18 cellular contexts compared by ENCODE assay signal in the genomic region with DNA sequence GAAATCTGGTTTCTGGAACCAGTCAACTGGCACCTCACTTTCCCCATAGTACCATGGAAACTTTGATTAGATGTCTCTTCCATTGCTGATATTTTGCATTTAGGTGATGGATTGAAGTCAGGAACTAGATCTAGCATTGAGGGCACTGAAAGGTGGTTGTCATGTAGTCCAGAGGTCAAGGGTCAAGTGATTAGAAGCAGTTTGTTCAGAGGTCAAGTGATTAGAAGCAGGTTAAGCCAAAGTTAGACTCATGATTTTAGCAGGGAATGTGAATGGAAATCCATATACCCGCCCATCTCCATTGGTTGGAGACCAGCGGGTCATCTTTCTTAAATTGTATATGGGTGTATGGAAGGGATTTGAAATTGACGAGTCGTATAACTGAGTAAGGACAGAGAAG. TPM values are rescaled to one million over a fixed set of nuclear protein-coding genes. Genes with fewer than 3 reads are reported as not detected.
A peak's percentile ranks its signal among the peaks of the same experiment; 100 is the strongest.
DNase-seq lines count a peak whose midpoint lies in the region; ATAC-seq, FAIRE-seq and TF ChIP-seq lines count a peak whose summit lies in the region.
"Had no signal": no experiment of that assay in that cellular context is flagged by ENCODE, and none has a peak within 500 bp of the region (broad histone marks: within the 10 kb centered on the region; RNA-seq: fewer than 3 reads in every experiment).

No MANE protein-coding gene starts in this region.

- WGBS in heart left ventricle, 4 donors: 92 to 96% (median 94%) methylated on average over 4 of the region's 4 CpGs

- H3K9ac ChIP-seq in keratinocyte (ENCODE audit: control insufficient read depth, extremely low read depth, insufficient read depth, low read length): no peak overlapping the region

- peak overlapping the region; percentile 81 for H3K27ac ChIP-seq in cardiac muscle cell
- no peak overlapping the region for H3K27ac ChIP-seq in heart left ventricle
- no peak overlapping the region for H3K27ac ChIP-seq in keratinocyte (ENCODE audit: control insufficient read depth, insufficient read depth, low read length)
- H3K27ac ChIP-seq: 22Rv1 had no signal

- DNase-seq in cardiac muscle cell (ENCODE audit: low read depth in 1 of 2, low spot score in 1 of 2): no peak
- DNase-seq in heart left ventricle: no peak
- DNase-seq in keratinocyte (ENCODE audit: low read depth, low spot score): no peak
- DNase-seq in neural crest cell (ENCODE audit: low read depth, low spot score): no peak
- no peak for DNase-seq in SHP77 (lab: John Stamatoyannopoulos, UW)
- no peak for DNase-seq in HPDE6-E6E7 (ENCODE audit: extremely low spot score)
- DNase-seq in KBM-7: no peak
- DNase-seq: CD8-positive, alpha-beta T cell; COR-L47; DND-41; GDM1; HCEC 1CT; HFFc6 had no signal

- dilution Hi-C loops in keratinocyte (cut with MboI; ENCODE audit: extremely low pct_ligation_motif_present, low sequenced_read_pairs): no loop called here

- H2AFZ ChIP-seq in keratinocyte (ENCODE audit: control insufficient read depth, low read length): no peak overlapping the region

- peaks cover 13% of the 10 kb centered on the region for H3K36me3 Mint-ChIP-seq in neural crest cell (ENCODE audit: low read depth)

- H3K27me3 ChIP-seq in cardiac muscle cell (no peaks in the 10 kb centered on the region), heart left ventricle (no peaks in the 10 kb centered on the region), keratinocyte (ENCODE audit: control insufficient read depth, extremely low read depth, insufficient read depth, low read length) (no peaks in the 10 kb centered on the region)

- H3K4me3 ChIP-seq in cardiac muscle cell: no peak overlapping the region
- H3K4me3 ChIP-seq in heart left ventricle: no peak overlapping the region
- no peak overlapping the region for H3K4me3 ChIP-seq in keratinocyte (ENCODE audit: control insufficient read depth in 2 of 3, extremely low read depth in 1 of 3, insufficient read depth in 2 of 3, low read depth in 1 of 3, low read length in 3 of 3)

- no peaks in the 10 kb centered on the region for H3K9me1 ChIP-seq in keratinocyte (ENCODE audit: control insufficient read depth, extremely low read depth, insufficient read depth, low read length)

- peaks cover 7% of the 10 kb centered on the region for H3K9me3 Mint-ChIP-seq in neural crest cell
- H3K9me3 Mint-ChIP-seq: CD8-positive, alpha-beta T cell; HFFc6 had no signal

- intact Hi-C loops in heart left ventricle (cut with DNase I): no loop called here

- no peaks in the 10 kb centered on the region for H4K20me1 ChIP-seq in keratinocyte (ENCODE audit: control insufficient read depth, extremely low read depth, insufficient read depth, low read length)

- in situ Hi-C loops in KBM-7 (cut with MboI; ENCODE audit: low pct_unique_long_range_greater_than_20kb, low sequenced_read_pairs): no loop called here

- H3K4me3 Mint-ChIP-seq in neural crest cell: no peak overlapping the region
- H3K4me3 Mint-ChIP-seq: CD14-positive monocyte; CD8-positive, alpha-beta T cell; HFFc6 had no signal

- ATAC-seq in heart left ventricle: no peak
- ATAC-seq in GM18498 (IDR thresholded peaks at IDR 0.05; ENCODE audit: unreplicated experiment): no peak
- ATAC-seq: CD8-positive, alpha-beta T cell had no signal

- no peak for TF ChIP-seq POLR2A in heart left ventricle (IDR thresholded peaks at IDR 0.05)

- H3K9me3 ChIP-seq in cardiac muscle cell (ENCODE audit: low read depth): no peaks in the 10 kb centered on the region
- no peaks in the 10 kb centered on the region for H3K9me3 ChIP-seq in heart left ventricle
- H3K9me3 ChIP-seq in keratinocyte (ENCODE audit: control insufficient read depth, low read depth, low read length): no peaks in the 10 kb centered on the region

- FAIRE-seq in keratinocyte (lab: Jason Lieb, UNC): peak; percentile 26
- FAIRE-seq: D721Med, HTR-8/SVneo had no signal

- H3K27ac Mint-ChIP-seq in neural crest cell (ENCODE audit: unreplicated experiment): peak overlapping the region; percentile 44
- H3K27ac Mint-ChIP-seq: CD14-positive monocyte; CD8-positive, alpha-beta T cell; HFFc6 had no signal

- H3K4me1 Mint-ChIP-seq in neural crest cell: peaks cover 14% of the 10 kb centered on the region

- H3K27me3 Mint-ChIP-seq in neural crest cell (ENCODE audit: low read depth): no peaks in the 10 kb centered on the region

- H3K79me2 ChIP-seq in keratinocyte (ENCODE audit: control insufficient read depth, insufficient read depth, low read length): no peaks in the 10 kb centered on the region

- H3K36me3 ChIP-seq in cardiac muscle cell (no peaks in the 10 kb centered on the region), heart left ventricle (no peaks in the 10 kb centered on the region), keratinocyte (ENCODE audit: control insufficient read depth in 2 of 2, extremely low read depth in 1 of 2, insufficient read depth in 2 of 2, low read length in 2 of 2) (no peaks in the 10 kb centered on the region)

- H3K4me1 ChIP-seq in cardiac muscle cell (ENCODE audit: low read depth) (peaks cover 38% of the 10 kb centered on the region), heart left ventricle (peaks cover 0 to 13% (median 6%) of the 10 kb centered on the region in 12 donors), keratinocyte (ENCODE audit: control insufficient read depth, extremely low read depth, insufficient read depth, low read length) (no peaks in the 10 kb centered on the region)

- H3K4me2 ChIP-seq in keratinocyte (ENCODE audit: control insufficient read depth, extremely low read depth, insufficient read depth, low read depth, low read length): no peak overlapping the region

- no peak for TF ChIP-seq CTCF in cardiac muscle cell (IDR thresholded peaks at IDR 0.05; ENCODE audit: low read depth, low read length)
- no peak for TF ChIP-seq CTCF in heart left ventricle (IDR thresholded peaks at IDR 0.05)
- TF ChIP-seq CTCF in keratinocyte (optimal IDR thresholded peaks at IDR 0.05 in 1 of 3, IDR thresholded peaks at IDR 0.05 in 1 of 3, conservative IDR thresholded peaks at IDR 0.05 in 1 of 3; ENCODE audit: extremely low read depth in 1 of 3, insufficient read depth in 2 of 3, low read length in 3 of 3): no peak
- TF ChIP-seq CTCF in neural crest cell (conservative IDR thresholded peaks at IDR 0.05): no peak

RNA-seq across cellular contexts. Expression of gene CBFA2T2, which starts 51.2 kb away (rescaled TPM):
- total RNA-seq in cardiac muscle cell: 28.1 and 53.1 TPM in 2 replicates
- 36.7 and 57.0 TPM in 2 replicates for polyA plus RNA-seq in cardiac muscle cell
- total RNA-seq in heart left ventricle: 10 to 100 TPM in 5 of 9 donors, 1 to 10 TPM in 4; 7.4 to 15.0 (median 11.3) TPM
- polyA plus RNA-seq in heart left ventricle: 1 to 10 TPM; 4.6 to 6.5 TPM
- 5.5 to 8.7 TPM (median 6.8 TPM) in 3 replicates for polyA plus RNA-seq in keratinocyte
- 18.6 TPM for polyA plus RNA-seq in keratinocyte (2011; ENCODE audit: low read depth)
- 4.6 and 4.8 TPM in 2 replicates for polyA plus RNA-seq in keratinocyte (2011; cell fraction: cytosol; rRNA removed)
- polyA plus RNA-seq in keratinocyte (2011; cell fraction: nucleus; rRNA removed): 23.6 and 23.7 TPM in 2 replicates
- polyA plus RNA-seq in keratinocyte (2012; ENCODE audit: low replicate concordance): 4.4 and 5.3 TPM in 2 replicates
- polyA minus RNA-seq in keratinocyte: 14.5 to 15.9 TPM (median 14.8 TPM) in 3 replicates
- 6.9 TPM for polyA minus RNA-seq in keratinocyte (2011; cell fraction: cytosol; rRNA and poly(A)+ RNA removed)
- polyA minus RNA-seq in keratinocyte (2011; cell fraction: nucleus; rRNA and poly(A)+ RNA removed): 9.3 and 19.6 TPM in 2 replicates
- total RNA-seq in neural crest cell: 36.5 and 37.9 TPM in 2 replicates
